Comparison of ENCODE assay signal across 19 cellular contexts in genomic region chr12:59031313-59031712, GRCh38.
DNase-seq lines count a peak whose midpoint lies in the region; ATAC-seq and TF ChIP-seq lines count a peak whose summit lies in the region.
"Had no signal": no experiment of that assay in that cellular context is flagged by ENCODE, and none has a peak within 500 bp of the region (broad histone marks: within the 10 kb centered on the region; RNA-seq: fewer than 3 reads in every experiment).

No MANE protein-coding gene starts in this region.

- H3K9ac ChIP-seq in MM.1S (ENCODE audit: low read length) = no peak overlapping the region

- ATAC-seq in Right ventricle myocardium inferior (no peak), GM21529 (IDR thresholded peaks at IDR 0.05; ENCODE audit: unreplicated experiment) (no peak)
- ATAC-seq: CD8-positive, alpha-beta T cell; GM23338; HCT116 had no signal

- no peaks in the 10 kb centered on the region for H3K36me3 Mint-ChIP-seq in chondrocyte (ENCODE audit: low read depth)
- H3K36me3 Mint-ChIP-seq: CD4-positive, CD25-positive, alpha-beta regulatory T cell; CD8-positive, alpha-beta T cell had no signal

- peak overlapping the region; percentile 30; the same call in 1 of the 2 replicates for H3K4me2 ChIP-seq in MM.1S (ENCODE audit: low read depth, low read length)
- H3K4me2 ChIP-seq: GM23338 had no signal

- H3K4me1 ChIP-seq in MM.1S (ENCODE audit: low read length) = peaks cover 31% of the 10 kb centered on the region
- H3K4me1 ChIP-seq: Caco-2 had no signal

- H3K9me3 Mint-ChIP-seq in chondrocyte (ENCODE audit: low read depth) = no peaks in the 10 kb centered on the region
- H3K9me3 Mint-ChIP-seq: CD8-positive, alpha-beta T cell; GM23338; H9 had no signal

- intact Hi-C loops in Right ventricle myocardium inferior (cut with DNase I) = no loop called here

- no peak overlapping the region for H3K27ac Mint-ChIP-seq in chondrocyte (ENCODE audit: unreplicated experiment)
- H3K27ac Mint-ChIP-seq: CD4-positive, CD25-positive, alpha-beta regulatory T cell; CD8-positive, alpha-beta T cell; GM23338; H9 had no signal

- H3K9me3 ChIP-seq in MM.1S (replicated peaks; ENCODE audit: insufficient read depth, low read length) = no peaks in the 10 kb centered on the region
- H3K9me3 ChIP-seq: Caco-2 had no signal

- no peaks in the 10 kb centered on the region for H3K36me3 ChIP-seq in MM.1S (replicated peaks; ENCODE audit: insufficient read depth, low read length)

- H3K27me3 ChIP-seq in MM.1S (replicated peaks; ENCODE audit: insufficient read depth, low read length) = no peaks in the 10 kb centered on the region

- H3K27ac ChIP-seq in C4-2B (peak overlapping the region; percentile 64; the same call in 1 of the 2 replicates), MM.1S (ENCODE audit: low read length) (peak overlapping the region; percentile 27; the same call in 1 of the 2 replicates), caudate nucleus (ENCODE audit: low read depth, low read length) (no peak overlapping the region)

- no peak overlapping the region for H3K4me3 ChIP-seq in MM.1S (ENCODE audit: low read length)
- H3K4me3 ChIP-seq: GM23338 had no signal

- no peaks in the 10 kb centered on the region for H3K27me3 Mint-ChIP-seq in chondrocyte (ENCODE audit: low read depth)
- H3K27me3 Mint-ChIP-seq: CD4-positive, CD25-positive, alpha-beta regulatory T cell had no signal

- peaks cover 29% of the 10 kb centered on the region for H3K4me1 Mint-ChIP-seq in chondrocyte (ENCODE audit: low read depth)
- H3K4me1 Mint-ChIP-seq: CD4-positive, CD25-positive, alpha-beta regulatory T cell; GM23338; H9 had no signal

- TF ChIP-seq CTCF in C4-2B (conservative IDR thresholded peaks at IDR 0.05) (no peak), MM.1S (IDR thresholded peaks at IDR 0.05; ENCODE audit: low read length) (no peak), chondrocyte (IDR thresholded peaks at IDR 0.05) (no peak)

- no peak overlapping the region for H2AFZ ChIP-seq in MM.1S (ENCODE audit: low read length)
- H2AFZ ChIP-seq: GM23338 had no signal

- no peaks in the 10 kb centered on the region for H3K79me2 ChIP-seq in MM.1S (ENCODE audit: low read length)

- no peak overlapping the region for H3K4me3 Mint-ChIP-seq in chondrocyte (ENCODE audit: unreplicated experiment)
- H3K4me3 Mint-ChIP-seq: CD4-positive, CD25-positive, alpha-beta regulatory T cell; CD8-positive, alpha-beta T cell; GM23338; H9 had no signal

- H3K9me2 ChIP-seq in MM.1S (replicated peaks; ENCODE audit: insufficient read depth, low read length) = no peaks in the 10 kb centered on the region

- peak; percentile 50 for DNase-seq in MM.1S
- peak; percentile 37 for DNase-seq in RPMI8226
- no peak for DNase-seq in Right ventricle myocardium inferior (ENCODE audit: missing footprints)
- no peak for DNase-seq in caudate nucleus (lab: John Stamatoyannopoulos, UW)
- DNase-seq in chondrocyte (ENCODE audit: low spot score) = no peak
- DNase-seq: 8988T; C1 segment of cervical spinal cord; Caco-2; CD4-positive, CD25-positive, alpha-beta regulatory T cell; CD8-positive, alpha-beta T cell; DMS 273 treated with DMSO at 0.1 percent for 48 hours; DMS79; EL; GDM1; H9 had no signal

- no peaks in the 10 kb centered on the region for H4K20me1 ChIP-seq in MM.1S (ENCODE audit: insufficient read depth, low read length)

- H3F3A ChIP-seq in MM.1S (ENCODE audit: insufficient read depth, low read length) = peaks cover 6% of the 10 kb centered on the region; the same call in 1 of the 2 replicates

Comparison
In these comparisons a context has a peak if more than half of its experiments do, and no peak if none do; other contexts are left out.
1. DNase-seq: peak in MM.1S (single experiment) and RPMI8226 (single experiment); none in Right ventricle myocardium inferior (single experiment), caudate nucleus (0 of 61) and chondrocyte (single experiment).